Comparison of ENCODE assay signal across 8 cellular contexts in genomic region chr9:136944519-136945332, GRCh38. TPM values are rescaled to one million over a fixed set of nuclear protein-coding genes. Genes with fewer than 3 reads are reported as not detected.
DNase-seq lines count a peak whose midpoint lies in the region; ATAC-seq, FAIRE-seq and TF ChIP-seq lines count a peak whose summit lies in the region.

Gene C8G (plus strand): TSS chr9:136945243. CDS start chr9:136945321, 78 bp downstream.
Gene FBXW5 (minus strand): TSS chr9:136944738. CDS start chr9:136944083, 655 bp downstream.

- TF ChIP-seq CTCF in fibroblast of mammary gland (conservative IDR thresholded peaks at IDR 0.05; ENCODE audit: control insufficient read depth, insufficient read depth, low read depth, low read length): peak; percentile 57

- no peaks in the 10 kb centered on the region for H3K27me3 Mint-ChIP-seq in naive thymus-derived CD4-positive, alpha-beta T cell
- H3K27me3 Mint-ChIP-seq in stimulated activated memory B cell treated with anti-CD40 and anti-IgM and Interleukin-4, amounts not matched to agents 10 μg/mL and 1 μg/mL and 100 μg/mL, for 72 hours: no peaks in the 10 kb centered on the region

- POLR2A ChIA-PET in naive thymus-derived CD4-positive, alpha-beta T cell (lab: Charles Lee): interaction anchor here (0.8 to 1.8 kb wide), 7 partner anchors 48 to 145 kb away, joined by 3 to 8 read pairs (median 4); partner anchors contain the start of genes PAXX, RABL6 and TRAF2

- peak; percentile 99 for DNase-seq in Daoy (ENCODE audit: low read depth)
- DNase-seq in RCC 7860 (ENCODE audit: low spot score): peak; percentile 90
- peak; percentile 85 to 94 for DNase-seq in activated T-helper 1 cell treated with anti-CD3 and anti-CD28 coated beads, Interleukin-2, amount 50 U/mL, for 16 hours (ENCODE audit: low read depth in 1 of 2, low spot score in 1 of 2)
- peak; percentile 88 for DNase-seq in fibroblast of mammary gland (ENCODE audit: low read depth)
- peak; percentile 88 to 99 (median 96) for DNase-seq in naive thymus-derived CD4-positive, alpha-beta T cell

- H3K4me3 ChIP-seq in fibroblast of mammary gland (ENCODE audit: control insufficient read depth, low read depth, low read length): peak within 1 kb of the TSS; percentile 71
- peak within 1 kb of the TSS; percentile 72 for H3K4me3 ChIP-seq in naive thymus-derived CD4-positive, alpha-beta T cell (ENCODE audit: low read length)

- peak within 1 kb of the TSS; percentile 85 for H3K27ac ChIP-seq in KOPT-K1 (ENCODE audit: low read depth, low read length, poor library complexity, severe bottlenecking)
- peak within 1 kb of the TSS; percentile 77 for H3K27ac ChIP-seq in naive thymus-derived CD4-positive, alpha-beta T cell (ENCODE audit: low read depth, low read length)

- H3K4me1 ChIP-seq in naive thymus-derived CD4-positive, alpha-beta T cell (ENCODE audit: control insufficient read depth in 2 of 2, insufficient read depth in 2 of 2, low read length in 2 of 2): peaks cover 10 to 11% of the 10 kb centered on the region in 2 donors

- H3K27me3 ChIP-seq in naive thymus-derived CD4-positive, alpha-beta T cell (ENCODE audit: control insufficient read depth in 2 of 2, insufficient read depth in 2 of 2, low read length in 2 of 2): no peaks in the 10 kb centered on the region

- H3K27ac Mint-ChIP-seq in naive thymus-derived CD4-positive, alpha-beta T cell: peak within 1 kb of the TSS in 8 of 9 donors; percentile 63 to 90 (median 79)
- peak within 1 kb of the TSS; percentile 88 for H3K27ac Mint-ChIP-seq in stimulated activated memory B cell treated with anti-CD40 and anti-IgM and Interleukin-4, amounts not matched to agents 10 μg/mL and 1 μg/mL and 100 μg/mL, for 72 hours

- H3K9me3 ChIP-seq in KOPT-K1 (ENCODE audit: insufficient read depth, low read length, poor library complexity, severe bottlenecking): no peaks in the 10 kb centered on the region
- no peaks in the 10 kb centered on the region for H3K9me3 ChIP-seq in naive thymus-derived CD4-positive, alpha-beta T cell (ENCODE audit: control insufficient read depth in 2 of 3, low read length in 3 of 3)

- peaks cover 0 to 2% (median 0%) of the 10 kb centered on the region in 11 donors for H3K9me3 Mint-ChIP-seq in naive thymus-derived CD4-positive, alpha-beta T cell
- H3K9me3 Mint-ChIP-seq in stimulated activated memory B cell treated with anti-CD40 and anti-IgM and Interleukin-4, amounts not matched to agents 10 μg/mL and 1 μg/mL and 100 μg/mL, for 72 hours: no peaks in the 10 kb centered on the region

- no peak for FAIRE-seq in RCC 7860 (lab: Jason Lieb, UNC)

- H3K4me3 Mint-ChIP-seq in naive thymus-derived CD4-positive, alpha-beta T cell: peak within 1 kb of the TSS; percentile 71 to 85 (median 81)
- H3K4me3 Mint-ChIP-seq in stimulated activated memory B cell treated with anti-CD40 and anti-IgM and Interleukin-4, amounts not matched to agents 10 μg/mL and 1 μg/mL and 100 μg/mL, for 72 hours: peak within 1 kb of the TSS; percentile 80

- peak; percentile 81 for ATAC-seq in GM21786 (IDR thresholded peaks at IDR 0.05; ENCODE audit: unreplicated experiment)
- ATAC-seq in naive thymus-derived CD4-positive, alpha-beta T cell: peak; percentile 92
- peak; percentile 83 for ATAC-seq in stimulated activated memory B cell treated with anti-CD40 and anti-IgM and Interleukin-4, amounts not matched to agents 10 μg/mL and 1 μg/mL and 100 μg/mL, for 72 hours

- peaks cover 0 to 4% (median 0%) of the 10 kb centered on the region in 5 donors for H3K36me3 Mint-ChIP-seq in naive thymus-derived CD4-positive, alpha-beta T cell
- peaks cover 27% of the 10 kb centered on the region for H3K36me3 Mint-ChIP-seq in stimulated activated memory B cell treated with anti-CD40 and anti-IgM and Interleukin-4, amounts not matched to agents 10 μg/mL and 1 μg/mL and 100 μg/mL, for 72 hours

- peaks cover 0 to 14% (median 5%) of the 10 kb centered on the region in 7 donors for H3K4me1 Mint-ChIP-seq in naive thymus-derived CD4-positive, alpha-beta T cell
- H3K4me1 Mint-ChIP-seq in stimulated activated memory B cell treated with anti-CD40 and anti-IgM and Interleukin-4, amounts not matched to agents 10 μg/mL and 1 μg/mL and 100 μg/mL, for 72 hours: peaks cover 19% of the 10 kb centered on the region

- intact Hi-C loops in naive thymus-derived CD4-positive, alpha-beta T cell (cut with micrococcal nuclease): loop anchor here (1.0 to 10.0 kb wide), 16 partner anchors 42 to 311 kb away; partner anchors contain the start of genes EDF1 (in 2 of the 2), PHPT1 (in 2 of the 2), RABL6 (in 2 of the 2) and TMEM141 (in 2 of the 2)

- H3K36me3 ChIP-seq in KOPT-K1 (ENCODE audit: insufficient read depth, low read length): peaks cover 29% of the 10 kb centered on the region; the same call in 1 of the 2 replicates
- peaks cover 0 to 36% (median 6%) of the 10 kb centered on the region in 3 experiments for H3K36me3 ChIP-seq in naive thymus-derived CD4-positive, alpha-beta T cell (ENCODE audit: control insufficient read depth in 2 of 3, insufficient read depth in 3 of 3, low read length in 3 of 3)

- CTCF ChIA-PET in naive thymus-derived CD4-positive, alpha-beta T cell (lab: Charles Lee): no interaction called here

RNA-seq across cellular contexts. Expression of gene C8G, which starts in this region (rescaled TPM):
- total RNA-seq in Daoy (2014; rRNA removed; shearing (Covaris generic)): 1.2 TPM in 1 of 2 replicates, not detected in the other
- total RNA-seq in naive thymus-derived CD4-positive, alpha-beta T cell: 1 to 10 TPM in 3 of 5 experiments, under 1 TPM in 2; 0.77 to 3.6 (median 1.4) TPM
- not detected for polyA plus RNA-seq in naive thymus-derived CD4-positive, alpha-beta T cell

RNA-seq across cellular contexts. Expression of gene FBXW5, which starts in this region (rescaled TPM):
- 98.8 and 99.2 TPM in 2 replicates for total RNA-seq in Daoy (2014; rRNA removed; shearing (Covaris generic))
- total RNA-seq in naive thymus-derived CD4-positive, alpha-beta T cell: 100 to 1,000 TPM in 1 of 5 experiments, 10 to 100 TPM in 4; 54.3 to 105 (median 94.5) TPM
- polyA plus RNA-seq in naive thymus-derived CD4-positive, alpha-beta T cell: 100 to 1,000 TPM in 1 of 2 donors, 10 to 100 TPM in 1; 59.1 to 113 TPM

Comparison
In these comparisons a context has a peak if more than half of its experiments do, and no peak if none do; other contexts are left out.
1. Peak in every context shown above with its lines: DNase-seq, ATAC-seq, H3K4me3 ChIP-seq and H3K27ac ChIP-seq.